Comparison of ENCODE assay signal across 21 cellular contexts in genomic region chr16:27233731-27234130, GRCh38. TPM values are rescaled to one million over a fixed set of nuclear protein-coding genes. Genes with fewer than 3 reads are reported as not detected.
A peak's percentile ranks its signal among the peaks of the same experiment; 100 is the strongest.
DNase-seq lines count a peak whose midpoint lies in the region; ATAC-seq and TF ChIP-seq lines count a peak whose summit lies in the region.
"Had no signal": no experiment of that assay in that cellular context is flagged by ENCODE, and none has a peak within 500 bp of the region (broad histone marks: within the 10 kb centered on the region; RNA-seq: fewer than 3 reads in every experiment).

No MANE protein-coding gene starts in this region.

- H3K9me3 ChIP-seq in KOPT-K1 (ENCODE audit: insufficient read depth, low read length, poor library complexity, severe bottlenecking) (no peaks in the 10 kb centered on the region), prostate gland (no peaks in the 10 kb centered on the region)

- no peak overlapping the region for H3K4me3 ChIP-seq in prostate gland

- no peak overlapping the region for H3K4me3 Mint-ChIP-seq in activated CD4-positive, alpha-beta T cell treated with anti-CD3 and anti-CD28 coated beads for 36 hours
- H3K4me3 Mint-ChIP-seq: dendritic cell treated with granulocyte-macrophage colony-stimulating factor and Interleukin-4, amounts not matched to agents 40 ng/mL and 50 ng/mL, for 4 days had no signal

- no peak for DNase-seq in activated CD4-positive, alpha-beta T cell treated with anti-CD3 and anti-CD28 coated beads for 36 hours
- DNase-seq in activated CD4-positive, alpha-beta T cell treated with anti-CD3 and anti-CD28 coated beads, Interleukin-2, amount 50 U/mL, for 1 hour = no peak
- no peak for DNase-seq in activated naive CD4-positive, alpha-beta T cell treated with anti-CD3 and anti-CD28 coated beads, Interleukin-2, amount 50 U/mL, for 72 hours (ENCODE audit: low spot score in 2 of 2)
- no peak for DNase-seq in prostate gland (ENCODE audit: low spot score)
- no peak for DNase-seq in NCI-H2029 treated with DMSO at 0.1 percent for 48 hours (lab: John Stamatoyannopoulos, UW)
- no peak for DNase-seq in AG08395 (ENCODE audit: low spot score)
- DNase-seq: glutamatergic neuron; MM.1S; NCI-H2029; NCI-H524; PC-3; stimulated activated CD4-positive, alpha-beta T cell treated with anti-CD3 and anti-CD28 coated beads, Interleukin-4, amount 100 ng/mL, for 1 hour; stimulated activated CD8-positive, alpha-beta memory T cell treated with anti-CD3 and anti-CD28 coated beads, Interleukin-4, amount 100 ng/mL, for 48 hours; trophoblast cell; WERI-Rb-1 had no signal

- ATAC-seq in activated CD4-positive, alpha-beta T cell treated with anti-CD3 and anti-CD28 coated beads for 36 hours = no peak
- no peak for ATAC-seq in activated naive CD4-positive, alpha-beta T cell treated with anti-CD3 and anti-CD28 coated beads, Interleukin-2, amount 50 U/mL, for 72 hours
- ATAC-seq in GM21576 (IDR thresholded peaks at IDR 0.05; ENCODE audit: unreplicated experiment) = no peak
- ATAC-seq: esophagus mucosa, HCT116, PC-3, SK-N-SH treated with all-trans-retinoic acid at 6 μM for 48 hours had no signal

- peak overlapping the region; percentile 93 for H3K27ac Mint-ChIP-seq in activated CD4-positive, alpha-beta T cell treated with anti-CD3 and anti-CD28 coated beads for 36 hours
- H3K27ac Mint-ChIP-seq in activated naive CD4-positive, alpha-beta T cell treated with anti-CD3 and anti-CD28 coated beads, Interleukin-2, amount 50 U/mL, for 72 hours = peak overlapping the region; percentile 82 to 99
- H3K27ac Mint-ChIP-seq: dendritic cell treated with granulocyte-macrophage colony-stimulating factor and Interleukin-4, amounts not matched to agents 40 ng/mL and 50 ng/mL, for 4 days had no signal

- POLR2A ChIA-PET in activated CD4-positive, alpha-beta T cell treated with anti-CD3 and anti-CD28 coated beads for 36 hours (lab: Charles Lee) = interaction anchor here (1.3 to 5.2 kb wide), 6 partner anchors 30 to 171 kb away, joined by 5 to 111 read pairs (median 12); partner anchors contain the start of gene KDM8

- intact Hi-C loops in activated CD4-positive, alpha-beta T cell treated with anti-CD3 and anti-CD28 coated beads for 36 hours (cut with DNase I, micrococcal nuclease) = loop anchor here (2.0 to 10.0 kb wide), 3 partner anchors 55 to 951 kb away; partner anchors contain the start of gene IL21R (in 1 of the 2)
- intact Hi-C loops in prostate gland (cut with DNase I) = loop anchor here (2.0 kb wide), 1 partner anchor 35 kb away; the partner anchor contains the start of gene NSMCE1

- no peak for TF ChIP-seq CTCF in prostate gland (IDR thresholded peaks at IDR 0.05)

- no peaks in the 10 kb centered on the region for H3K27me3 Mint-ChIP-seq in activated CD4-positive, alpha-beta T cell treated with anti-CD3 and anti-CD28 coated beads for 36 hours
- H3K27me3 Mint-ChIP-seq: dendritic cell treated with granulocyte-macrophage colony-stimulating factor and Interleukin-4, amounts not matched to agents 40 ng/mL and 50 ng/mL, for 4 days had no signal

- peaks cover 67% of the 10 kb centered on the region for H3K36me3 Mint-ChIP-seq in activated CD4-positive, alpha-beta T cell treated with anti-CD3 and anti-CD28 coated beads for 36 hours (ENCODE audit: low read depth)
- peaks cover 31 to 42% of the 10 kb centered on the region in 2 donors for H3K36me3 Mint-ChIP-seq in activated naive CD4-positive, alpha-beta T cell treated with anti-CD3 and anti-CD28 coated beads, Interleukin-2, amount 50 U/mL, for 72 hours

- H3K27me3 ChIP-seq in prostate gland (replicated peaks; ENCODE audit: insufficient read depth) = no peaks in the 10 kb centered on the region

- CTCF ChIA-PET in activated CD4-positive, alpha-beta T cell treated with anti-CD3 and anti-CD28 coated beads for 36 hours (lab: Charles Lee) = interaction anchor here (0.7 to 7.5 kb wide), 27 partner anchors 8 to 229 kb away, joined by 3 to 80 read pairs (median 6); partner anchors contain the start of genes IL21R and KDM8

- 92% methylated on average over 6 of the region's 6 CpGs for WGBS in prostate gland

- H3K4me1 Mint-ChIP-seq in activated CD4-positive, alpha-beta T cell treated with anti-CD3 and anti-CD28 coated beads for 36 hours = peaks cover 97% of the 10 kb centered on the region

- peaks cover 12% of the 10 kb centered on the region; the same call in 1 of the 2 replicates for H3K36me3 ChIP-seq in KOPT-K1 (ENCODE audit: insufficient read depth, low read length)
- H3K36me3 ChIP-seq in prostate gland = peaks cover 0 to 5% of the 10 kb centered on the region in 2 donors
- H3K36me3 ChIP-seq: WERI-Rb-1 had no signal

- peaks cover 28% of the 10 kb centered on the region for H3K4me1 ChIP-seq in prostate gland (replicated peaks)

- H3K27ac ChIP-seq in KOPT-K1 (ENCODE audit: low read depth, low read length, poor library complexity, severe bottlenecking) (peak overlapping the region; percentile 98), prostate gland (peak overlapping the region; percentile 56 to 80)
- H3K27ac ChIP-seq: WERI-Rb-1 had no signal

- TF ChIP-seq POLR2A in prostate gland (IDR thresholded peaks at IDR 0.05) = no peak

- no peaks in the 10 kb centered on the region for H3K9me3 Mint-ChIP-seq in activated CD4-positive, alpha-beta T cell treated with anti-CD3 and anti-CD28 coated beads for 36 hours (ENCODE audit: low read depth)
- no peaks in the 10 kb centered on the region for H3K9me3 Mint-ChIP-seq in activated naive CD4-positive, alpha-beta T cell treated with anti-CD3 and anti-CD28 coated beads, Interleukin-2, amount 50 U/mL, for 72 hours
- H3K9me3 Mint-ChIP-seq: dendritic cell treated with granulocyte-macrophage colony-stimulating factor and Interleukin-4, amounts not matched to agents 40 ng/mL and 50 ng/mL, for 4 days had no signal

RNA-seq across cellular contexts. Expression of gene KDM8, which starts 30.4 kb away (rescaled TPM):
- total RNA-seq in activated CD4-positive, alpha-beta T cell treated with anti-CD3 and anti-CD28 coated beads for 36 hours = 10 to 100 TPM in 1 of 2 experiments, 1 to 10 TPM in 1; 9.8 to 10.4 TPM
- 10 to 100 TPM in 1 of 2 donors, 1 to 10 TPM in 1; 9.2 to 10.8 TPM for total RNA-seq in activated naive CD4-positive, alpha-beta T cell treated with anti-CD3 and anti-CD28 coated beads, Interleukin-2, amount 50 U/mL, for 72 hours
- total RNA-seq in prostate gland = 10 to 100 TPM in 1 of 2 donors, 1 to 10 TPM in 1; 5.6 to 15.3 TPM

RNA-seq across cellular contexts. Expression of gene NSMCE1, which starts 34.8 kb away (rescaled TPM):
- total RNA-seq in activated CD4-positive, alpha-beta T cell treated with anti-CD3 and anti-CD28 coated beads for 36 hours = 100 to 1,000 TPM; 110 to 127 TPM
- 100 to 1,000 TPM; 106 to 132 TPM for total RNA-seq in activated naive CD4-positive, alpha-beta T cell treated with anti-CD3 and anti-CD28 coated beads, Interleukin-2, amount 50 U/mL, for 72 hours
- 10 to 100 TPM; 55.4 to 71.7 TPM for total RNA-seq in prostate gland
